ENCODE assay signal across 40 cellular contexts in the genomic region with DNA sequence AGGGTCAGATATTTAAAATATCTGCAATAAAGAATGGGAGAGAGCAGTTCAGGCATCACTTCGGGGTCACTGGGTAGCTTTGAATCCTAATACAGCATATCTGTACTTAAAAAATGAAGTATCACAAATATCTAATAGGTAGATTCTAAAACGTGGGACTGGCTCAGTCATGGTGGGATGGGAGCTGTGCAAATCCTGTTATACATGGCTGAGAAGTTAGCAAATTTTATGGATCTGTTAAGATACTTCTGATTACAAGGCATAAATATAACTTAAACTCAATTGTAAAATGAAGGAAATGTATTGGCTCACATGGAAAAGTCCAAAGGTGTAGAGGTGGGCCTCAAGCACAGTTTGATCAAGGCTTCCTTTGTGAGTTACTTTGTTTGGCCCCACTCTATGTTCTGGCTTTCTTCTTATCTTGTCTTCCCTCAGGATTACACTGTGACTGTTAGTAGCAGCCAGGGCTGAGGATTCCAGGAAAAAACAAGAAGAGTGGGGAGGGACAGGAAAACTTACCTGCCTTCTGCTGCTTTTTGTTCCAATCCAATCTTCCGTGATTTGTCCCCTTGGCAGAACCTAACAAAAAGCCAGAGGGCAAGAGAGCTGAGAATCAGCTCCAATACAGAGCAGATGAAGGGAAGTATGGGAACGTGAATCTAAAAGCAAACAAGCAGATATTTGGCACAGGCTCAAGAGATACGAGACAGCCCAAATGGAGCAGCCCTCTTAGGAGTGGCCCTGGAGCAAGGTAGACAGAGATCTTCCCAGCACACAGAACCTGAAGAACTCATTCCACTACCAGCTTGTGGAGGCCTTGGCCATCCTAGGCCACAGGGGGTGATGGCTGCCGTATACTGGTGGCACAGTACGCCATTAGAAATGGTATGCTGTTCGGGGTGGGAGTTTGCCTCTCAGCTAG. TPM values are rescaled to one million over a fixed set of nuclear protein-coding genes. Genes with fewer than 3 reads are reported as not detected.
"Had no signal": no experiment of that assay in that cellular context is flagged by ENCODE, and none has a peak within 500 bp of the region (broad histone marks: within the 10 kb centered on the region; RNA-seq: fewer than 3 reads in every experiment).

No MANE protein-coding gene starts in this region.

- H3K4me2 ChIP-seq: smooth muscle cell had no signal

- H3K36me3 Mint-ChIP-seq: activated naive CD8-positive, alpha-beta T cell treated with anti-CD3 and anti-CD28 coated beads for 36 hours; brain; mesothelial cell of epicardium; naive B cell; stimulated activated memory B cell treated with anti-CD40 and anti-IgM and Interleukin-4, amounts not matched to agents 10 μg/mL and 1 μg/mL and 100 μg/mL, for 72 hours; type B pancreatic cell had no signal

- H3K9me3 ChIP-seq: adrenal gland, ascending aorta, left lung, pancreas, prostate gland, uterus had no signal

- H3K27ac Mint-ChIP-seq: activated naive CD4-positive, alpha-beta T cell treated with anti-CD3 and anti-CD28 coated beads for 36 hours; activated naive CD8-positive, alpha-beta T cell treated with anti-CD3 and anti-CD28 coated beads for 36 hours; activated T-helper 1 cell treated with anti-CD3 and anti-CD28 coated beads, Interleukin-12 subunit alpha, Interleukin-12 subunit beta, Interleukin-2, Interleukin-4 antibody, amounts not matched to agents 30 ng/mL and 10 ng/mL and 1 ng/mL, durations not matched to agents 14 hours and 24 hours and 36 hours; brain; mesothelial cell of epicardium; stimulated activated memory B cell treated with anti-CD40 and anti-IgM and Interleukin-4, amounts not matched to agents 10 μg/mL and 1 μg/mL and 100 μg/mL, for 72 hours; stimulated activated naive CD8-positive, alpha-beta T cell treated with anti-CD3 and anti-CD28 coated beads, Interleukin-15, amount 100 ng/mL, for 72 hours; type B pancreatic cell had no signal

- H3K4me3 ChIP-seq: adrenal gland, ascending aorta, cardiac muscle cell, left lung, pancreas, prostate gland, smooth muscle cell, uterus had no signal

- FAIRE-seq: endothelial cell of umbilical vein, pancreas had no signal

- H3K4me3 Mint-ChIP-seq: activated naive CD4-positive, alpha-beta T cell treated with anti-CD3 and anti-CD28 coated beads for 36 hours; activated naive CD8-positive, alpha-beta T cell treated with anti-CD3 and anti-CD28 coated beads for 36 hours; activated T-helper 1 cell treated with anti-CD3 and anti-CD28 coated beads, Interleukin-12 subunit alpha, Interleukin-12 subunit beta, Interleukin-2, Interleukin-4 antibody, amounts not matched to agents 30 ng/mL and 10 ng/mL and 1 ng/mL, durations not matched to agents 14 hours and 24 hours and 36 hours; brain; mesothelial cell of epicardium; nephron progenitor cell; stimulated activated memory B cell treated with anti-CD40 and anti-IgM and Interleukin-4, amounts not matched to agents 10 μg/mL and 1 μg/mL and 100 μg/mL, for 72 hours; stimulated activated naive CD8-positive, alpha-beta T cell treated with anti-CD3 and anti-CD28 coated beads, Interleukin-15, amount 100 ng/mL, for 72 hours; type B pancreatic cell had no signal

- H3K4me1 ChIP-seq: adrenal gland, ascending aorta, left lung, pancreas, prostate gland, uterus had no signal

- H3K36me3 ChIP-seq: adrenal gland, ascending aorta, cardiac muscle cell, left lung, pancreas, prostate gland, uterus had no signal

- H3K4me1 Mint-ChIP-seq: activated naive CD8-positive, alpha-beta T cell treated with anti-CD3 and anti-CD28 coated beads for 36 hours; naive B cell; stimulated activated memory B cell treated with anti-CD40 and anti-IgM and Interleukin-4, amounts not matched to agents 10 μg/mL and 1 μg/mL and 100 μg/mL, for 72 hours; stimulated activated naive CD8-positive, alpha-beta T cell treated with anti-CD3 and anti-CD28 coated beads, Interleukin-15, amount 100 ng/mL, for 72 hours had no signal

- H3K9me3 Mint-ChIP-seq: activated naive CD4-positive, alpha-beta T cell treated with anti-CD3 and anti-CD28 coated beads for 36 hours; activated naive CD8-positive, alpha-beta T cell treated with anti-CD3 and anti-CD28 coated beads for 36 hours; activated T-helper 1 cell treated with anti-CD3 and anti-CD28 coated beads, Interleukin-12 subunit alpha, Interleukin-12 subunit beta, Interleukin-2, Interleukin-4 antibody, amounts not matched to agents 30 ng/mL and 10 ng/mL and 1 ng/mL, durations not matched to agents 14 hours and 24 hours and 36 hours; brain; mesothelial cell of epicardium; nephron progenitor cell; stimulated activated memory B cell treated with anti-CD40 and anti-IgM and Interleukin-4, amounts not matched to agents 10 μg/mL and 1 μg/mL and 100 μg/mL, for 72 hours; stimulated activated naive CD8-positive, alpha-beta T cell treated with anti-CD3 and anti-CD28 coated beads, Interleukin-15, amount 100 ng/mL, for 72 hours; type B pancreatic cell had no signal

- ATAC-seq: left lung; pancreas; stimulated activated memory B cell treated with anti-CD40 and anti-IgM and Interleukin-4, amounts not matched to agents 10 μg/mL and 1 μg/mL and 100 μg/mL, for 72 hours; stimulated activated naive CD8-positive, alpha-beta T cell treated with anti-CD3 and anti-CD28 coated beads, Interleukin-15, amount 100 ng/mL, for 72 hours had no signal

- H3K27me3 ChIP-seq: adrenal gland, ascending aorta, cardiac muscle cell, uterus had no signal

- H3K27ac ChIP-seq: adrenal gland, ascending aorta, cardiac muscle cell, left lung, pancreas, prostate gland, uterus had no signal

- DNase-seq: activated CD4-positive, alpha-beta T cell treated with anti-CD3 and anti-CD28 coated beads for 48 hours; activated CD4-positive, alpha-beta T cell treated with anti-CD3 and anti-CD28 coated beads, Interleukin-2, amount 50 U/mL, for 48 hours; activated CD4-positive, CD25-positive, alpha-beta regulatory T cell; activated CD8-positive, alpha-beta memory T cell treated with anti-CD3 and anti-CD28 coated beads, Interleukin-2, amount 50 U/mL, for 4 hours; activated effector memory CD4-positive, alpha-beta T cell treated with anti-CD3 and anti-CD28 coated beads, Interleukin-2, amount 50 U/mL, for 16 hours; activated naive CD4-positive, alpha-beta T cell treated with anti-CD3 and anti-CD28 coated beads for 36 hours; activated naive CD8-positive, alpha-beta T cell treated with anti-CD3 and anti-CD28 coated beads for 36 hours; activated T-cell treated with anti-CD3 and anti-CD28 coated beads, Interleukin-2, amount 50 U/mL, for 1 hour; adrenal gland; cortex of kidney; foreskin fibroblast; head of caudate nucleus; kidney glomerular epithelial cell; left lung; mammary epithelial cell; naive B cell; nephron progenitor cell; nucleus accumbens; pancreas; retina; stimulated activated CD4-positive, alpha-beta T cell treated with anti-CD3 and anti-CD28 coated beads, Interleukin-1b, Interleukin-23, amount 100 ng/mL, for 48 hours; stimulated activated CD4-positive, alpha-beta T cell treated with anti-CD3 and anti-CD28 coated beads, Interleukin-4, amount 100 ng/mL, for 4 hours; stimulated activated CD8-positive, alpha-beta memory T cell treated with anti-CD3 and anti-CD28 coated beads, Interleukin-4, amount 100 ng/mL, for 48 hours; stimulated activated naive CD8-positive, alpha-beta T cell treated with anti-CD3 and anti-CD28 coated beads, Interleukin-15, amount 100 ng/mL, for 72 hours; substantia nigra; T-helper 2 cell; uterus had no signal

RNA-seq across cellular contexts. Expression of gene PAQR9, which starts 10.9 kb away (rescaled TPM):
- total RNA-seq: activated CD8-positive, alpha-beta memory T cell treated with anti-CD3 and anti-CD28 coated beads for 36 hours; activated naive CD4-positive, alpha-beta T cell treated with anti-CD3 and anti-CD28 coated beads for 36 hours; activated naive CD8-positive, alpha-beta T cell treated with anti-CD3 and anti-CD28 coated beads for 36 hours; activated T-helper 1 cell treated with anti-CD3 and anti-CD28 coated beads, Interleukin-12 subunit alpha, Interleukin-12 subunit beta, Interleukin-2, Interleukin-4 antibody, amounts not matched to agents 30 ng/mL and 10 ng/mL and 1 ng/mL, durations not matched to agents 14 hours and 24 hours and 36 hours; ascending aorta; chondrocyte; endothelial cell of umbilical vein; left lung; mammary epithelial cell; mesothelial cell of epicardium had no signal
- polyA plus RNA-seq: endothelial cell of umbilical vein, esophagus, pancreas had no signal
